In the genomic region with DNA sequence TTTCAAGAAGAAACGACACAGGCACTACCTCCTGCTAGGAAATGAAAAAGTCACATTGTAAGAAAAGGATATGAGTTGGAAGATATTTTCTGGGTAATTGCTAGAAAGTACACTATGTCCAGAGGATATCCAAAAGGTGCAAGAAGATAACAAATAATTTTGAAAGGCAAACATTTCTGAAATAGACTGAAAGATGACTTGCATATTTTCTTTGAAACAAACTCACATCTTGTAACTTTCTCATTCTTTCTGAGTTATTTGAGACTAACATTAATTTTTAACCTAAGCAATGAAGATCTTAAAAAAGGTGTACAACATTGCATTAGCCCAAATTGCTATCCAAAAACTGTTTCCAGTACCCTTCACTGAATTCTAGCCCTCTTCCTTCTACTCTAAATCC, we compare ENCODE assay signal across 28 cellular contexts.
"Had no signal": no experiment of that assay in that cellular context is flagged by ENCODE, and none has a peak within 500 bp of the region (broad histone marks: within the 10 kb centered on the region; RNA-seq: fewer than 3 reads in every experiment).

No MANE protein-coding gene starts in this region.

- DNase-seq: natural killer cell; occipital lobe; ovary; posterior cingulate gyrus; psoas muscle; right cardiac atrium; spleen; stimulated activated CD4-positive, alpha-beta T cell treated with anti-CD3 and anti-CD28 coated beads, Interleukin-12 subunit alpha, Interleukin-12 subunit beta, amount 100 ng/mL, for 4 hours; stimulated activated CD4-positive, alpha-beta T cell treated with anti-CD3 and anti-CD28 coated beads, Interleukin-1b, Interleukin-23, amount 100 ng/mL, for 48 hours; stimulated activated CD4-positive, alpha-beta T cell treated with anti-CD3 and anti-CD28 coated beads, Interleukin-4, amount 100 ng/mL, for 1 hour; stimulated activated CD4-positive, alpha-beta T cell treated with anti-CD3 and anti-CD28 coated beads, Interleukin-4, amount 100 ng/mL, for 4 hours; stimulated activated CD8-positive, alpha-beta memory T cell treated with anti-CD3 and anti-CD28 coated beads, Interleukin-4, amount 100 ng/mL, for 48 hours; stimulated activated naive CD4-positive, alpha-beta T cell; stimulated activated naive CD8-positive, alpha-beta T cell treated with anti-CD3 and anti-CD28 coated beads, Interleukin-15, amount 100 ng/mL, for 72 hours; stimulated activated naive CD8-positive, alpha-beta T cell treated with anti-CD3 and anti-CD28 coated beads, Interleukin-15, Interleukin-2, amounts not matched to agents 100 U/mL and 50 U/mL, for 24 hours; substantia nigra; testis; tibial artery; transverse colon; upper lobe of right lung; uterus had no signal

- H3K27ac ChIP-seq: neural progenitor cell, ovary, parathyroid adenoma, psoas muscle, skin epidermis, spleen, suprapubic skin, testis, tibial artery, transverse colon, upper lobe of right lung, uterus had no signal

- H3K36me3 ChIP-seq: neural progenitor cell, ovary, spleen, suprapubic skin, tibial artery, transverse colon, upper lobe of right lung, uterus had no signal

- H3K27me3 ChIP-seq: neural progenitor cell, ovary, spleen, suprapubic skin, testis, tibial artery, transverse colon, upper lobe of right lung, uterus had no signal

- H3K9me3 ChIP-seq: ovary, psoas muscle, suprapubic skin, testis, tibial artery, transverse colon, upper lobe of right lung, uterus had no signal

- ATAC-seq: natural killer cell; psoas muscle; right cardiac atrium; sciatic nerve; stimulated activated memory B cell treated with anti-CD40 and anti-IgM and Interleukin-4, amounts not matched to agents 10 μg/mL and 1 μg/mL and 100 μg/mL, for 72 hours; stimulated activated naive CD8-positive, alpha-beta T cell treated with anti-CD3 and anti-CD28 coated beads, Interleukin-15, amount 100 ng/mL, for 72 hours; stimulated activated naive CD8-positive, alpha-beta T cell treated with anti-CD3 and anti-CD28 coated beads, Interleukin-15, Interleukin-2, amounts not matched to agents 100 U/mL and 50 U/mL, for 24 hours; upper lobe of right lung had no signal

- H3K4me3 ChIP-seq: neural progenitor cell, ovary, psoas muscle, skin epidermis, smooth muscle cell, spleen, suprapubic skin, testis, tibial artery, transverse colon, upper lobe of right lung, uterus had no signal

- H3K9ac ChIP-seq: neural progenitor cell, parathyroid adenoma had no signal

- H3K79me2 ChIP-seq: parathyroid adenoma had no signal

- H2AFZ ChIP-seq: neural progenitor cell, parathyroid adenoma had no signal

- H3K4me1 ChIP-seq: neural progenitor cell, parathyroid adenoma, psoas muscle, spleen, suprapubic skin, testis, tibial artery, transverse colon, upper lobe of right lung, uterus had no signal

- H3K4me2 ChIP-seq: neural progenitor cell, smooth muscle cell had no signal
